ENCODE assay signal across 1 cellular context in genomic region chr19:32373614-32374295, GRCh38.
TF ChIP-seq lines count a peak whose summit lies in the region.

No MANE protein-coding gene starts in this region.

TF ChIP-seq in HEK293, 187 proteins besides CTCF, POLR2A, EP300 and RAD21 (continued from another document):
- no peak for TF ChIP-seq HIC1 (tag by site-specific recombination; IDR thresholded peaks at IDR 0.05)
- 0 out of 2 replicates have a peak, but pooled peaks have one; percentile 19 for TF ChIP-seq ZNF580 (tag by site-specific recombination; IDR thresholded peaks at IDR 0.05)
- no peak for TF ChIP-seq ZNF292 (tag by site-specific recombination; IDR thresholded peaks at IDR 0.05; ENCODE audit: borderline replicate concordance, low read depth)
- no peak for TF ChIP-seq ZNF701 (tag by site-specific recombination; IDR thresholded peaks at IDR 0.05)
- no peak for TF ChIP-seq ZNF548 (tag by site-specific recombination; IDR thresholded peaks at IDR 0.05)
- TF ChIP-seq HOXC10 (CRISPR knock-in tag; IDR thresholded peaks at IDR 0.05): no peak
- TF ChIP-seq ZBTB11 (tag by site-specific recombination; conservative IDR thresholded peaks at IDR 0.05; ENCODE audit: low read depth): no peak
- peak; percentile 34; the same call in 1 of the 2 replicates for TF ChIP-seq ZBTB20 (tag by site-specific recombination; IDR thresholded peaks at IDR 0.05)
- peak; percentile 62 for TF ChIP-seq ZSCAN30 (tag by site-specific recombination; IDR thresholded peaks at IDR 0.05)
- peak; percentile 92 for TF ChIP-seq ZFP69B (tag by site-specific recombination; IDR thresholded peaks at IDR 0.05)
- TF ChIP-seq INSM2 (tag by site-specific recombination; IDR thresholded peaks at IDR 0.05): peak; percentile 99
- TF ChIP-seq ZNF76 (tag by site-specific recombination; IDR thresholded peaks at IDR 0.05; ENCODE audit: borderline replicate concordance, low read depth): peak; percentile 68
- TF ChIP-seq ZBTB1 (tag by site-specific recombination; IDR thresholded peaks at IDR 0.05): peak; percentile 94
- TF ChIP-seq SCRT2 (tag by site-specific recombination; IDR thresholded peaks at IDR 0.05): peak; percentile 69; the same call in 1 of the 2 replicates
- no peak for TF ChIP-seq ZNF175 (tag by site-specific recombination; IDR thresholded peaks at IDR 0.05)
- TF ChIP-seq MYNN (tag by site-specific recombination; IDR thresholded peaks at IDR 0.05; ENCODE audit: borderline replicate concordance): peak; percentile 22; the same call in 1 of the 2 replicates
- no peak for TF ChIP-seq ZNF837 (tag by site-specific recombination; IDR thresholded peaks at IDR 0.05)
- TF ChIP-seq ZNF645 (tag by site-specific recombination; IDR thresholded peaks at IDR 0.05): no peak
- TF ChIP-seq ZNF112 (tag by site-specific recombination; IDR thresholded peaks at IDR 0.05): no peak
- peak; percentile 97 for TF ChIP-seq PRDM1 (tag by site-specific recombination; IDR thresholded peaks at IDR 0.05)
- TF ChIP-seq ZNF629 (tag by site-specific recombination; IDR thresholded peaks at IDR 0.05): peak; percentile 98
- TF ChIP-seq ZNF280C (tag by site-specific recombination; IDR thresholded peaks at IDR 0.05): no peak
- TF ChIP-seq ZNF16 (tag by site-specific recombination; IDR thresholded peaks at IDR 0.05; ENCODE audit: low read depth): no peak
- no peak for TF ChIP-seq ZBTB26 (tag by site-specific recombination; optimal IDR thresholded peaks at IDR 0.05)
- TF ChIP-seq ZNF221 (tag by site-specific recombination; IDR thresholded peaks at IDR 0.05; ENCODE audit: borderline replicate concordance): no peak
- peak; percentile 98 for TF ChIP-seq ZFP37 (tag by site-specific recombination; IDR thresholded peaks at IDR 0.05)
- TF ChIP-seq ZNF777 (tag by site-specific recombination; IDR thresholded peaks at IDR 0.05; ENCODE audit: borderline replicate concordance): no peak
- TF ChIP-seq ZNF391 (tag by site-specific recombination; IDR thresholded peaks at IDR 0.05; ENCODE audit: borderline replicate concordance, low read depth): peak; percentile 96; the same call in 1 of the 2 replicates
- TF ChIP-seq KLF1 (tag by site-specific recombination; IDR thresholded peaks at IDR 0.05): no peak; the same call in 1 of the 2 replicates
- no peak; the same call in 1 of the 2 replicates for TF ChIP-seq ZNF23 (tag by site-specific recombination; IDR thresholded peaks at IDR 0.05; ENCODE audit: borderline replicate concordance)
- TF ChIP-seq ZNF704 (tag by site-specific recombination; IDR thresholded peaks at IDR 0.05): no peak
- no peak for TF ChIP-seq ELK4 (IDR thresholded peaks at IDR 0.05; ENCODE audit: borderline replicate concordance, low read depth, low read length)
- TF ChIP-seq ZNF366 (tag by site-specific recombination; conservative IDR thresholded peaks at IDR 0.05): peak; percentile 96
- TF ChIP-seq ZNF423 (tag by site-specific recombination; IDR thresholded peaks at IDR 0.05): no peak
- no peak for TF ChIP-seq YY1 (tag by site-specific recombination; IDR thresholded peaks at IDR 0.05)
- peak; percentile 97 for TF ChIP-seq ZNF184 (tag by site-specific recombination; IDR thresholded peaks at IDR 0.05)
- no peak for TF ChIP-seq KLF7 (tag by site-specific recombination; IDR thresholded peaks at IDR 0.05; ENCODE audit: borderline replicate concordance)
- no peak for TF ChIP-seq ZNF311 (tag by site-specific recombination; IDR thresholded peaks at IDR 0.05; ENCODE audit: borderline replicate concordance)
